ENCODE assay signal across 7 cellular contexts in the genomic region with DNA sequence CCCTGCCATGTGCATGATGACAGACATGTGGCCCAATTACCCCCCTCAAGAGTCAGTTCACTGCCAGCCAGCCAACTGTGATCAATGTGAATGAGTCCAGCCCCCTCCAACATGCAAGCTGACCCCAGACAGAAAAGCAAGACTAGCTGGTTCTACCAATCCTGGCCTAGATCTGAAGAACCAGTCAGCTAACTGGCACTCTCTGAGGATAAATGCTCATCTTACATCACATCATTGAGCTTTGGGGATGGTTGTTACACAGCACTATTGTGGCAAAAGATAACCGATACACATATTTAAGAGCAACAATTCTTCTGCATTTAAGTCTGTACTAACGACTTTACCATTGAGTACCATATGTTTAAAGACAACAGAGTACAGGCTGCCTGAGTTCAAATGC.
"Had no signal": no experiment of that assay in that cellular context is flagged by ENCODE, and none has a peak within 500 bp of the region (broad histone marks: within the 10 kb centered on the region; RNA-seq: fewer than 3 reads in every experiment).

No MANE protein-coding gene starts in this region.

- H2AFZ ChIP-seq: GM23248 had no signal

- H3K9ac ChIP-seq: GM23248 had no signal

- H3K4me3 Mint-ChIP-seq: HFFc6, IgD-negative memory B cell had no signal

- H3K27ac Mint-ChIP-seq: HFFc6, IgD-negative memory B cell had no signal

- H3K4me1 Mint-ChIP-seq: IgD-negative memory B cell had no signal

- H3K27ac ChIP-seq: GM23248 had no signal

- DNase-seq: GM23248, GOT3, H7, HCEC 1CT, HFFc6, KG1 had no signal

- H3K36me3 Mint-ChIP-seq: IgD-negative memory B cell had no signal

- H3K27me3 Mint-ChIP-seq: IgD-negative memory B cell had no signal

- H3K4me3 ChIP-seq: GM23248 had no signal
